35 cellular contexts compared by ENCODE assay signal in the genomic region with DNA sequence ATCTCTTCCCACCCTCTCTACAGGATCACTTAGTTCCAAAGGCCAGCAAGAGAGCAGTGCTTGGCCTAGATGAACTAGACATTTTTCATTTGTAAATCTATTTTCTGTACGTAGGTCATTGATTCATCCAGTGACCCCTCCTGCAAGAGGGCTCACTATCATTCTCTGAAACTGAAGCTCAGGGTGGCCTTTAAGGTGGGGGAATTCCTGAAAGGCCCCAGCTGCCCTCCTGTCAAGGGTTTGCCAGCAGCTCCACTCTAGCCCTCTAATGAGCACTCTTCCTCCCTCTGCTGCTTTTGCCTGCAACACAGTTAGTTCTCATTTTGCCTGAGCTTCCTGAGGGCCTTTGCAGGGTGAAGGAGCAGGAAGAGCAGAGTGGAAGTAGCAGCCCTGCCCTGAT. TPM values are rescaled to one million over a fixed set of nuclear protein-coding genes. Genes with fewer than 3 reads are reported as not detected.
"Had no signal": no experiment of that assay in that cellular context is flagged by ENCODE, and none has a peak within 500 bp of the region (broad histone marks: within the 10 kb centered on the region; RNA-seq: fewer than 3 reads in every experiment).

No MANE protein-coding gene starts in this region.

- H3K4me1 Mint-ChIP-seq: activated CD4-positive, alpha-beta T cell treated with anti-CD3 and anti-CD28 coated beads for 36 hours; activated CD4-positive, alpha-beta T cell treated with anti-CD3 and anti-CD28 coated beads, Interleukin-2, amount 10 ng/mL, durations not matched to agents 24 days and 14 days; activated CD8-positive, alpha-beta memory T cell treated with anti-CD3 and anti-CD28 coated beads, Interleukin-2, amount 10 ng/mL, durations not matched to agents 7 days and 5 days; activated naive CD4-positive, alpha-beta T cell treated with anti-CD3 and anti-CD28 coated beads, Interleukin-2, amount 50 U/mL, for 24 hours; activated naive CD8-positive, alpha-beta T cell treated with anti-CD3 and anti-CD28 coated beads for 36 hours; activated naive CD8-positive, alpha-beta T cell treated with anti-CD3 and anti-CD28 coated beads, Interleukin-2, amount 50 U/mL, for 24 hours had no signal

- H3K9me3 Mint-ChIP-seq: activated CD4-positive, alpha-beta memory T cell treated with anti-CD3 and anti-CD28 coated beads for 36 hours; activated CD4-positive, alpha-beta T cell treated with anti-CD3 and anti-CD28 coated beads, Interleukin-2, amount 10 ng/mL, durations not matched to agents 24 days and 14 days; activated naive CD4-positive, alpha-beta T cell treated with anti-CD3 and anti-CD28 coated beads for 36 hours; activated naive CD4-positive, alpha-beta T cell treated with anti-CD3 and anti-CD28 coated beads, Interleukin-2, amount 50 U/mL, for 24 hours; activated naive CD8-positive, alpha-beta T cell treated with anti-CD3 and anti-CD28 coated beads for 36 hours; activated naive CD8-positive, alpha-beta T cell treated with anti-CD3 and anti-CD28 coated beads, Interleukin-2, amount 50 U/mL, for 24 hours; activated T-helper 1 cell treated with anti-CD3 and anti-CD28 coated beads, Interleukin-12 subunit alpha, Interleukin-12 subunit beta, Interleukin-2, Interleukin-4 antibody, amounts not matched to agents 30 ng/mL and 10 ng/mL and 1 ng/mL, durations not matched to agents 14 hours and 24 hours and 36 hours; activated T-helper 2 cell treated with anti-CD3 and anti-CD28 coated beads, Interferon-gamma antibody, Interleukin-2, Interleukin-4, amounts not matched to agents 10 μg/mL and 5 μg/mL and 100 μg/mL, durations not matched to agents 14 hours and 24 hours and 36 hours; effector memory CD8-positive, alpha-beta T cell had no signal

- H3K4me3 Mint-ChIP-seq: activated CD4-positive, alpha-beta memory T cell treated with anti-CD3 and anti-CD28 coated beads for 36 hours; activated CD4-positive, alpha-beta T cell treated with anti-CD3 and anti-CD28 coated beads for 36 hours; activated CD4-positive, alpha-beta T cell treated with anti-CD3 and anti-CD28 coated beads, Interleukin-2, amount 10 ng/mL, durations not matched to agents 24 days and 14 days; activated CD8-positive, alpha-beta memory T cell treated with anti-CD3 and anti-CD28 coated beads, Interleukin-2, amount 10 ng/mL, durations not matched to agents 7 days and 5 days; activated CD8-positive, alpha-beta T cell treated with anti-CD3 and anti-CD28 coated beads, Interleukin-2, amount 10 ng/mL, durations not matched to agents 7 days and 5 days; activated naive CD4-positive, alpha-beta T cell treated with anti-CD3 and anti-CD28 coated beads for 36 hours; activated naive CD4-positive, alpha-beta T cell treated with anti-CD3 and anti-CD28 coated beads, Interleukin-2, amount 50 U/mL, for 24 hours; activated naive CD8-positive, alpha-beta T cell treated with anti-CD3 and anti-CD28 coated beads for 36 hours; activated naive CD8-positive, alpha-beta T cell treated with anti-CD3 and anti-CD28 coated beads, Interleukin-2, amount 50 U/mL, for 24 hours; activated T-helper 1 cell treated with anti-CD3 and anti-CD28 coated beads, Interleukin-12 subunit alpha, Interleukin-12 subunit beta, Interleukin-2, Interleukin-4 antibody, amounts not matched to agents 30 ng/mL and 10 ng/mL and 1 ng/mL, durations not matched to agents 14 hours and 24 hours and 36 hours; effector memory CD8-positive, alpha-beta T cell had no signal

- ATAC-seq: activated CD4-positive, alpha-beta T cell treated with anti-CD3 and anti-CD28 coated beads for 36 hours; activated CD8-positive, alpha-beta memory T cell treated with anti-CD3 and anti-CD28 coated beads, Interleukin-2, amount 10 ng/mL, durations not matched to agents 7 days and 5 days; activated CD8-positive, alpha-beta T cell treated with anti-CD3 and anti-CD28 coated beads, Interleukin-2, amount 10 ng/mL, durations not matched to agents 7 days and 5 days; activated naive CD8-positive, alpha-beta T cell treated with anti-CD3 and anti-CD28 coated beads, Interleukin-2, amount 50 U/mL, for 24 hours; body of pancreas; effector memory CD8-positive, alpha-beta T cell; foreskin keratinocyte; gastrocnemius medialis; heart left ventricle had no signal

- DNase-seq: activated CD4-positive, alpha-beta memory T cell treated with anti-CD3 and anti-CD28 coated beads for 36 hours; activated CD4-positive, alpha-beta T cell treated with anti-CD3 and anti-CD28 coated beads for 36 hours; activated CD4-positive, alpha-beta T cell treated with anti-CD3 and anti-CD28 coated beads, Interleukin-2, amount 10 ng/mL, durations not matched to agents 24 days and 14 days; activated CD4-positive, CD25-positive, alpha-beta regulatory T cell; activated CD4-positive, CD25-positive, alpha-beta regulatory T cell treated with anti-CD3 and anti-CD28 coated beads, Interleukin-2, amount 50 U/mL, for 72 hours; activated CD8-positive, alpha-beta memory T cell treated with anti-CD3 and anti-CD28 coated beads, Interleukin-2, amount 10 ng/mL, durations not matched to agents 7 days and 5 days; activated CD8-positive, alpha-beta memory T cell treated with anti-CD3 and anti-CD28 coated beads, Interleukin-2, amount 50 U/mL, for 4 hours; activated CD8-positive, alpha-beta T cell treated with anti-CD3 and anti-CD28 coated beads, Interleukin-2, amount 10 ng/mL, durations not matched to agents 7 days and 5 days; activated effector memory CD4-positive, alpha-beta T cell treated with anti-CD3 and anti-CD28 coated beads, Interleukin-2, amount 50 U/mL, for 16 hours; activated naive CD4-positive, alpha-beta T cell treated with anti-CD3 and anti-CD28 coated beads for 36 hours; activated naive CD8-positive, alpha-beta T cell treated with anti-CD3 and anti-CD28 coated beads for 36 hours; activated naive CD8-positive, alpha-beta T cell treated with anti-CD3 and anti-CD28 coated beads, Interleukin-2, amount 50 U/mL, for 24 hours; activated T-cell treated with anti-CD3 and anti-CD28 coated beads, Interleukin-2, amount 50 U/mL, for 1 hour; activated T-cell treated with anti-CD3 and anti-CD28 coated beads, Interleukin-2, amount 50 U/mL, for 48 hours; adrenal gland; amygdala; aorta; body of pancreas; caudate nucleus; cortex of kidney; effector memory CD8-positive, alpha-beta T cell; erythroblast; foreskin keratinocyte; gastrocnemius medialis; glutamatergic neuron; heart left ventricle; T-helper 1 cell; T-helper 2 cell had no signal

- H3K27me3 Mint-ChIP-seq: activated CD4-positive, alpha-beta T cell treated with anti-CD3 and anti-CD28 coated beads for 36 hours; activated CD8-positive, alpha-beta memory T cell treated with anti-CD3 and anti-CD28 coated beads, Interleukin-2, amount 10 ng/mL, durations not matched to agents 7 days and 5 days; activated naive CD4-positive, alpha-beta T cell treated with anti-CD3 and anti-CD28 coated beads, Interleukin-2, amount 50 U/mL, for 24 hours; activated naive CD8-positive, alpha-beta T cell treated with anti-CD3 and anti-CD28 coated beads for 36 hours; activated naive CD8-positive, alpha-beta T cell treated with anti-CD3 and anti-CD28 coated beads, Interleukin-2, amount 50 U/mL, for 24 hours had no signal

- H3K27ac Mint-ChIP-seq: activated CD4-positive, alpha-beta memory T cell treated with anti-CD3 and anti-CD28 coated beads for 36 hours; activated CD4-positive, alpha-beta T cell treated with anti-CD3 and anti-CD28 coated beads for 36 hours; activated CD4-positive, alpha-beta T cell treated with anti-CD3 and anti-CD28 coated beads, Interleukin-2, amount 10 ng/mL, durations not matched to agents 24 days and 14 days; activated CD8-positive, alpha-beta memory T cell treated with anti-CD3 and anti-CD28 coated beads, Interleukin-2, amount 10 ng/mL, durations not matched to agents 7 days and 5 days; activated CD8-positive, alpha-beta T cell treated with anti-CD3 and anti-CD28 coated beads, Interleukin-2, amount 10 ng/mL, durations not matched to agents 7 days and 5 days; activated naive CD4-positive, alpha-beta T cell treated with anti-CD3 and anti-CD28 coated beads for 36 hours; activated naive CD4-positive, alpha-beta T cell treated with anti-CD3 and anti-CD28 coated beads, Interleukin-2, amount 50 U/mL, for 24 hours; activated naive CD8-positive, alpha-beta T cell treated with anti-CD3 and anti-CD28 coated beads for 36 hours; activated naive CD8-positive, alpha-beta T cell treated with anti-CD3 and anti-CD28 coated beads, Interleukin-2, amount 50 U/mL, for 24 hours; activated T-helper 1 cell treated with anti-CD3 and anti-CD28 coated beads, Interleukin-12 subunit alpha, Interleukin-12 subunit beta, Interleukin-2, Interleukin-4 antibody, amounts not matched to agents 30 ng/mL and 10 ng/mL and 1 ng/mL, durations not matched to agents 14 hours and 24 hours and 36 hours; activated T-helper 2 cell treated with anti-CD3 and anti-CD28 coated beads, Interferon-gamma antibody, Interleukin-2, Interleukin-4, amounts not matched to agents 10 μg/mL and 5 μg/mL and 100 μg/mL, durations not matched to agents 14 hours and 24 hours and 36 hours; effector memory CD8-positive, alpha-beta T cell had no signal

- H3K36me3 Mint-ChIP-seq: activated CD4-positive, alpha-beta memory T cell treated with anti-CD3 and anti-CD28 coated beads for 36 hours; activated CD8-positive, alpha-beta memory T cell treated with anti-CD3 and anti-CD28 coated beads, Interleukin-2, amount 10 ng/mL, durations not matched to agents 7 days and 5 days; activated naive CD4-positive, alpha-beta T cell treated with anti-CD3 and anti-CD28 coated beads, Interleukin-2, amount 50 U/mL, for 24 hours; activated naive CD8-positive, alpha-beta T cell treated with anti-CD3 and anti-CD28 coated beads for 36 hours had no signal

RNA-seq across cellular contexts. Expression of a gene that starts 41.2 kb away (rescaled TPM):
- total RNA-seq: activated CD4-positive, alpha-beta memory T cell treated with anti-CD3 and anti-CD28 coated beads for 36 hours; activated CD4-positive, alpha-beta T cell treated with anti-CD3 and anti-CD28 coated beads for 36 hours; activated CD4-positive, alpha-beta T cell treated with anti-CD3 and anti-CD28 coated beads, Interleukin-2, amount 10 ng/mL, durations not matched to agents 24 days and 14 days; activated CD8-positive, alpha-beta memory T cell treated with anti-CD3 and anti-CD28 coated beads for 36 hours; activated CD8-positive, alpha-beta memory T cell treated with anti-CD3 and anti-CD28 coated beads, Interleukin-2, amount 10 ng/mL, durations not matched to agents 7 days and 5 days; activated naive CD4-positive, alpha-beta T cell treated with anti-CD3 and anti-CD28 coated beads for 36 hours; activated naive CD8-positive, alpha-beta T cell treated with anti-CD3 and anti-CD28 coated beads for 36 hours; activated T-helper 1 cell treated with anti-CD3 and anti-CD28 coated beads, Interleukin-12 subunit alpha, Interleukin-12 subunit beta, Interleukin-2, Interleukin-4 antibody, amounts not matched to agents 30 ng/mL and 10 ng/mL and 1 ng/mL, durations not matched to agents 14 hours and 24 hours and 36 hours; activated T-helper 2 cell treated with anti-CD3 and anti-CD28 coated beads, Interferon-gamma antibody, Interleukin-2, Interleukin-4, amounts not matched to agents 10 μg/mL and 5 μg/mL and 100 μg/mL, durations not matched to agents 14 hours and 24 hours and 36 hours; adrenal gland; aorta; body of pancreas; chondrocyte; dermis microvascular lymphatic vessel endothelial cell; esophagus muscularis mucosa; foreskin keratinocyte; gastrocnemius medialis; heart left ventricle had no signal
